In genomic region chr15:64701482-64701881, GRCh38 we compare ENCODE assay signal across 9 cellular contexts.
DNase-seq lines count a peak whose midpoint lies in the region; ATAC-seq and TF ChIP-seq lines count a peak whose summit lies in the region.
"Had no signal": no experiment of that assay in that cellular context is flagged by ENCODE, and none has a peak within 500 bp of the region (broad histone marks: within the 10 kb centered on the region; RNA-seq: fewer than 3 reads in every experiment).

No MANE protein-coding gene starts in this region.

- H3K27ac ChIP-seq in GM23338 (ENCODE audit: low read depth) (peak overlapping the region; percentile 99), VCaP (peak overlapping the region; percentile 86; the same call in 1 of the 2 replicates)

- 0 out of 2 replicates have a peak, but pooled peaks cover 4% of the 10 kb centered on the region for H3K36me3 ChIP-seq in GM23338 (ENCODE audit: insufficient read depth)
- H3K36me3 ChIP-seq in skeletal muscle satellite cell (ENCODE audit: insufficient read depth, low read length), result peaks cover 5% of the 10 kb centered on the region

- H2AFZ ChIP-seq in GM23338, result no peak overlapping the region

- DNase-seq in GM23338 (ENCODE audit: low spot score) (no peak), glutamatergic neuron (no peak), NCI-H146 (lab: John Stamatoyannopoulos, UW) (no peak), amniotic stem cell (lab: John Stamatoyannopoulos, UW) (no peak), kidney tubule cell (ENCODE audit: low spot score) (no peak), DMS153 (lab: John Stamatoyannopoulos, UW) (no peak)
- DNase-seq: head of caudate nucleus had no signal

- H3K9me3 ChIP-seq in skeletal muscle satellite cell (replicated peaks; ENCODE audit: low read length), result no peaks in the 10 kb centered on the region

- H3K4me3 ChIP-seq in GM23338 (peak overlapping the region; percentile 74), skeletal muscle satellite cell (ENCODE audit: low read length) (peak overlapping the region; percentile 79)

- peaks cover 29% of the 10 kb centered on the region for H4K20me1 ChIP-seq in GM23338 (replicated peaks; ENCODE audit: insufficient read depth)

- H3K27ac Mint-ChIP-seq in GM23338 (peak overlapping the region; percentile 100), glutamatergic neuron (ENCODE audit: unreplicated experiment) (peak overlapping the region; percentile 94)

- H3K4me2 ChIP-seq in GM23338 (peak overlapping the region; percentile 94), skeletal muscle satellite cell (ENCODE audit: low read length) (peak overlapping the region; percentile 88)

- H3K4me3 Mint-ChIP-seq in GM23338, result peak overlapping the region; percentile 77
- peak overlapping the region; percentile 93 for H3K4me3 Mint-ChIP-seq in glutamatergic neuron (ENCODE audit: unreplicated experiment)

- no peak for TF ChIP-seq CTCF in GM23338 (conservative IDR thresholded peaks at IDR 0.05; ENCODE audit: low read depth in 2 of 2)
- no peak for TF ChIP-seq CTCF in VCaP (conservative IDR thresholded peaks at IDR 0.05)
- TF ChIP-seq CTCF in glutamatergic neuron (IDR thresholded peaks at IDR 0.05; ENCODE audit: partially characterized antibody, unreplicated experiment), result no peak

- H3F3A ChIP-seq in GM23338 (replicated peaks; ENCODE audit: low read depth), result peaks cover 44% of the 10 kb centered on the region

- no peaks in the 10 kb centered on the region for H3K9me2 ChIP-seq in GM23338 (ENCODE audit: insufficient read depth)

- H3K27me3 ChIP-seq in GM23338 (ENCODE audit: insufficient read depth) (no peaks in the 10 kb centered on the region), skeletal muscle satellite cell (ENCODE audit: control insufficient read depth, insufficient read depth, low read length) (no peaks in the 10 kb centered on the region)

- H3K36me3 Mint-ChIP-seq in GM23338 (ENCODE audit: low read depth) (peaks cover 60% of the 10 kb centered on the region), glutamatergic neuron (ENCODE audit: unreplicated experiment) (no peaks in the 10 kb centered on the region)

- H3K4me1 ChIP-seq in GM23338 (ENCODE audit: insufficient read depth), result peaks cover 42% of the 10 kb centered on the region
- H3K4me1 ChIP-seq in skeletal muscle satellite cell (ENCODE audit: control insufficient read depth, insufficient read depth, low read length), result peaks cover 53% of the 10 kb centered on the region

- H3K4me1 Mint-ChIP-seq in GM23338 (peaks cover 51% of the 10 kb centered on the region), glutamatergic neuron (ENCODE audit: low read depth, unreplicated experiment) (peaks cover 44% of the 10 kb centered on the region)

- H3K9ac ChIP-seq in skeletal muscle satellite cell (ENCODE audit: low read depth, low read length), result peak overlapping the region; percentile 95

- peaks cover 19% of the 10 kb centered on the region for H3K27me3 Mint-ChIP-seq in GM23338 (ENCODE audit: insufficient read depth, low read depth, poor library complexity)
- peaks cover 20% of the 10 kb centered on the region for H3K27me3 Mint-ChIP-seq in glutamatergic neuron (ENCODE audit: unreplicated experiment)

- H3K79me2 ChIP-seq in GM23338 (replicated peaks; ENCODE audit: insufficient read depth), result peaks cover 60% of the 10 kb centered on the region

- H3K9me3 Mint-ChIP-seq in GM23338 (no peaks in the 10 kb centered on the region), glutamatergic neuron (ENCODE audit: unreplicated experiment) (peaks cover 26% of the 10 kb centered on the region)

- ATAC-seq in GM23338, result no peak

TF ChIP-seq in GM23338, 12 proteins besides CTCF, POLR2A, EP300 and RAD21:
- TF ChIP-seq ETS1 (IDR thresholded peaks at IDR 0.05) (no peak), ZNF462 (CRISPR knock-in tag; IDR thresholded peaks at IDR 0.05) (no peak)
